Comparison of ENCODE assay signal across 33 cellular contexts in genomic region chr4:1451106-1451751, GRCh38. TPM values are rescaled to one million over a fixed set of nuclear protein-coding genes. Genes with fewer than 3 reads are reported as not detected.
"Had no signal": no experiment of that assay in that cellular context is flagged by ENCODE, and none has a peak within 500 bp of the region (broad histone marks: within the 10 kb centered on the region; RNA-seq: fewer than 3 reads in every experiment).

No MANE protein-coding gene starts in this region.

- H3K36me3 Mint-ChIP-seq: mesothelial cell of epicardium, type B pancreatic cell had no signal

- FAIRE-seq: endometrium, islet of Langerhans had no signal

- DNase-seq: activated CD4-positive, alpha-beta T cell treated with anti-CD3 and anti-CD28 coated beads, Interleukin-2, amount 50 U/mL, for 48 hours; activated CD8-positive, alpha-beta memory T cell treated with anti-CD3 and anti-CD28 coated beads for 24 hours; activated gamma-delta T cell treated with Interleukin-2 at 50 U/mL for 16 hours; activated T-cell treated with anti-CD3 and anti-CD28 coated beads, Interleukin-2, amount 50 U/mL, for 1 hour; body of pancreas; cerebellar nuclear complex; colonic mucosa; effector CD8-positive, alpha-beta T cell; esophagus squamous epithelium; foreskin melanocyte; heart right ventricle; left cardiac atrium; naive B cell; nucleus accumbens; spleen; stimulated activated naive CD4-positive, alpha-beta T cell treated with Interleukin-2 at 50 U/mL for 16 hours; T-helper 2 cell had no signal

- H3K4me1 Mint-ChIP-seq: mesothelial cell of epicardium, neural crest cell, WTC11 had no signal

- H3K27ac Mint-ChIP-seq: activated naive CD4-positive, alpha-beta T cell treated with anti-CD3 and anti-CD28 coated beads, Interleukin-2, amount 50 U/mL, for 72 hours; activated T-helper 1 cell treated with anti-CD3 and anti-CD28 coated beads, Interleukin-12 subunit alpha, Interleukin-12 subunit beta, Interleukin-2, Interleukin-4 antibody, amounts not matched to agents 30 ng/mL and 10 ng/mL and 1 ng/mL, durations not matched to agents 14 hours and 24 hours and 36 hours; mesothelial cell of epicardium; naive B cell; type B pancreatic cell; WTC11 had no signal

- H3K4me3 Mint-ChIP-seq: activated T-helper 1 cell treated with anti-CD3 and anti-CD28 coated beads, Interleukin-12 subunit alpha, Interleukin-12 subunit beta, Interleukin-2, Interleukin-4 antibody, amounts not matched to agents 30 ng/mL and 10 ng/mL and 1 ng/mL, durations not matched to agents 14 hours and 24 hours and 36 hours; mesothelial cell of epicardium; naive B cell; neural crest cell; type B pancreatic cell; WTC11 had no signal

- ATAC-seq: activated naive CD4-positive, alpha-beta T cell treated with anti-CD3 and anti-CD28 coated beads, Interleukin-2, amount 50 U/mL, for 72 hours; body of pancreas; heart right ventricle; left cardiac atrium; right cardiac atrium; WTC11 had no signal

RNA-seq across cellular contexts. Expression of gene NKX1-1, which starts 45.0 kb away (rescaled TPM):
- total RNA-seq: activated naive CD4-positive, alpha-beta T cell treated with anti-CD3 and anti-CD28 coated beads, Interleukin-2, amount 50 U/mL, for 72 hours; activated T-helper 1 cell treated with anti-CD3 and anti-CD28 coated beads, Interleukin-12 subunit alpha, Interleukin-12 subunit beta, Interleukin-2, Interleukin-4 antibody, amounts not matched to agents 30 ng/mL and 10 ng/mL and 1 ng/mL, durations not matched to agents 14 hours and 24 hours and 36 hours; adrenal gland; aorta; body of pancreas; colonic mucosa; dermis microvascular lymphatic vessel endothelial cell; esophagus squamous epithelium; glomerular endothelial cell; heart right ventricle; left cardiac atrium; liver; mesothelial cell of epicardium; neural crest cell; right cardiac atrium; spleen; thoracic aorta; uterus; WTC11 had no signal
- polyA plus RNA-seq: adrenal gland, aorta, heart right ventricle, liver, right cardiac atrium, spleen had no signal
